21 cellular contexts compared by ENCODE assay signal in the genomic region with DNA sequence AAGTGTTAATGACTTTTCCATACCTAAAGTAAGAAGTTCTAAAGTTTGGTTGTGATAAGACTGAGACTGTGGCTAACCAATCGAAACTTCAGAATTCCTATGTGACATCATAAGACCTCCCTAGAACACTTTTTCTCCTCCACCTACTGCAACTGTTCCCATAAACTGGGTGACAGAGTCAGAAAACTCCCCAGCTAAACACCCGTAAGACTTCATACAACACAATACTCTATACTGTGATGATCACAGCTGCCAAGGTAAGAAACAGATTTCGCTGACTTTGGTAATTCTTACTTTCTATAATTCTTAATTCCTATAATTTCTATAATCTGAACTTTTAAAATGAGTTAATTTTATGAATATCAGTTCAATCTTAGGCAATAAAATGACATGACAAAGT. TPM values are rescaled to one million over a fixed set of nuclear protein-coding genes. Genes with fewer than 3 reads are reported as not detected.
DNase-seq lines count a peak whose midpoint lies in the region; ATAC-seq, FAIRE-seq and TF ChIP-seq lines count a peak whose summit lies in the region.
"Had no signal": no experiment of that assay in that cellular context is flagged by ENCODE, and none has a peak within 500 bp of the region (broad histone marks: within the 10 kb centered on the region; RNA-seq: fewer than 3 reads in every experiment).

Gene PLN (plus strand): TSS at position 161 of the 400 bp plus-strand sequence. CDS start 10,626 bp downstream, outside the sequence.

- H3K4me3 ChIP-seq in HepG2 (replicated peaks in 1 of 3; ENCODE audit: insufficient read depth in 1 of 3, low read depth in 2 of 3, low read length in 3 of 3) (no peak within 1 kb of the TSS), right lobe of liver (no peak within 1 kb of the TSS), heart left ventricle (peak within 1 kb of the TSS; percentile 27 to 64 (median 54)), aorta (ENCODE audit: low read length in 2 of 2) (peak within 1 kb of the TSS; percentile 86 to 90)
- H3K4me3 ChIP-seq: SJCRH30 had no signal

- H3K36me3 ChIP-seq in HepG2 (replicated peaks in 1 of 2; ENCODE audit: control insufficient read depth in 1 of 2, insufficient read depth in 2 of 2, low read length in 2 of 2): no peaks in the 10 kb centered on the region
- no peaks in the 10 kb centered on the region for H3K36me3 ChIP-seq in right lobe of liver
- peaks cover 0 to 29% (median 0%) of the 10 kb centered on the region in 9 donors for H3K36me3 ChIP-seq in heart left ventricle
- no peaks in the 10 kb centered on the region for H3K36me3 ChIP-seq in aorta (ENCODE audit: control insufficient read depth in 1 of 2, insufficient read depth in 2 of 2, low read length in 1 of 2)
- H3K36me3 ChIP-seq: adrenal gland, SJCRH30 had no signal

- TF ChIP-seq EP300 in HepG2 (IDR thresholded peaks at IDR 0.05; ENCODE audit: low read depth in 2 of 2, low read length in 2 of 2) (no peak), HepG2 (CRISPR knock-in tag; IDR thresholded peaks at IDR 0.05; ENCODE audit: borderline replicate concordance) (no peak)

- no peak within 1 kb of the TSS for H3K4me2 ChIP-seq in HepG2 (ENCODE audit: low read depth, low read length)

- CTCF ChIA-PET in HepG2 (lab: Yijun Ruan, JAX; ENCODE audit: low intra/inter-chr PET ratio, low total read pairs): no interaction called here

- H3K9me3 ChIP-seq in HepG2 (ENCODE audit: low read length) (no peaks in the 10 kb centered on the region), right lobe of liver (no peaks in the 10 kb centered on the region), heart left ventricle (no peaks in the 10 kb centered on the region), aorta (ENCODE audit: control insufficient read depth, low read length) (no peaks in the 10 kb centered on the region)
- H3K9me3 ChIP-seq: adrenal gland, SJCRH30 had no signal

- FAIRE-seq in HepG2 (lab: Jason Lieb, UNC): no peak
- FAIRE-seq: G401.6 had no signal

- TF ChIP-seq CTCF in HepG2 (CRISPR knock-in tag; IDR thresholded peaks at IDR 0.05) (no peak), right lobe of liver (IDR thresholded peaks at IDR 0.05) (no peak), heart left ventricle (IDR thresholded peaks at IDR 0.05) (no peak)

- intact Hi-C loops in HepG2 (cut with micrococcal nuclease; ENCODE audit: unreplicated experiment) (no loop called here), right lobe of liver (cut with DNase I) (no loop called here), heart left ventricle (cut with DNase I) (loop anchor here in 4 of 10 donors (5.0 kb wide), 2 partner anchors 36 to 176 kb away; no protein-coding TSS in a partner anchor), posterior vena cava (cut with DNase I) (no loop called here), aorta (cut with DNase I) (no loop called here)

- H3K27me3 ChIP-seq in HepG2 (ENCODE audit: control insufficient read depth in 1 of 2, insufficient read depth in 2 of 2, low read length in 2 of 2): no peaks in the 10 kb centered on the region
- no peaks in the 10 kb centered on the region for H3K27me3 ChIP-seq in right lobe of liver
- H3K27me3 ChIP-seq in heart left ventricle: no peaks in the 10 kb centered on the region
- H3K27me3 ChIP-seq in aorta (ENCODE audit: control insufficient read depth in 1 of 2, insufficient read depth in 2 of 2, low read length in 1 of 2): no peaks in the 10 kb centered on the region
- H3K27me3 ChIP-seq: adrenal gland, SJCRH30 had no signal

- no TSS peak for BruUV-seq in HepG2 (replicated peaks; lab: Mats Ljungman, UMichigan)

- no peaks in the 10 kb centered on the region for H4K20me1 ChIP-seq in HepG2 (ENCODE audit: insufficient read depth, low read length)

- POLR2A ChIA-PET in HepG2 (lab: Yijun Ruan, JAX): no interaction called here

- no peak within 1 kb of the TSS for H2AFZ ChIP-seq in HepG2 (ENCODE audit: low read length)

- no peak for DNase-seq in HepG2 (ENCODE audit: low spot score)
- no peak for DNase-seq in right lobe of liver
- DNase-seq in heart left ventricle: peak in 1 of 5 donors; percentile 30
- no peak for DNase-seq in posterior vena cava (ENCODE audit: low spot score)
- no peak for DNase-seq in aorta
- no peak for DNase-seq in stimulated activated CD4-positive, alpha-beta T cell treated with anti-CD3 and anti-CD28 coated beads, Interleukin-4, amount 100 ng/mL, for 24 hours
- DNase-seq in HK-2 (ENCODE audit: unreplicated experiment): no peak
- no peak for DNase-seq in AG20443 (ENCODE audit: low spot score)
- DNase-seq: activated CD4-positive, alpha-beta T cell treated with anti-CD3 and anti-CD28 coated beads, Interleukin-2, amount 50 U/mL, for 1 hour; activated T-cell treated with anti-CD3 and anti-CD28 coated beads, Interleukin-2, amount 50 U/mL, for 48 hours; adrenal gland; cortex of kidney; hippocampal formation; naive thymus-derived CD8-positive, alpha-beta T cell; NCI-H1105; NCI-H226; stimulated activated naive CD4-positive, alpha-beta T cell had no signal

- 6% methylated on average over 3 of the region's 3 CpGs for WGBS in HepG2 (ENCODE audit: low lambda C conversion rate)
- WGBS in right lobe of liver (ENCODE audit: insufficient coverage, low coverage, low lambda C conversion rate, missing lambda C conversion rate): 93% methylated on average over 3 of the region's 3 CpGs
- 49 to 64% (median 57%) methylated on average over 3 of the region's 3 CpGs for WGBS in heart left ventricle, 4 donors
- 3 to 7% methylated on average over 3 of the region's 3 CpGs for WGBS in aorta, 2 donors

- H3K79me2 ChIP-seq in HepG2 (ENCODE audit: insufficient read depth, low read length): no peaks in the 10 kb centered on the region

- in situ Hi-C loops in HepG2 (cut with HindIII; ENCODE audit: extremely low pct_ligation_motif_present, low pct_unique_long_range_greater_than_20kb): no loop called here

- TF ChIP-seq POLR2A in HepG2 (IDR thresholded peaks at IDR 0.05; ENCODE audit: insufficient read depth in 1 of 2, low read depth in 2 of 2, low read length in 2 of 2) (no peak), right lobe of liver (IDR thresholded peaks at IDR 0.05) (no peak), heart left ventricle (IDR thresholded peaks at IDR 0.05) (peak in 1 of 2 donors; percentile 75)

- H3K9ac ChIP-seq in HepG2 (ENCODE audit: insufficient read depth, low read depth, low read length): no peak within 1 kb of the TSS

- ATAC-seq in HepG2: no peak
- no peak for ATAC-seq in right lobe of liver
- ATAC-seq in heart left ventricle: peak; percentile 89 to 93 (median 90)
- peak; percentile 85 for ATAC-seq in aorta (ENCODE audit: low FRiP score)
- ATAC-seq: naive thymus-derived CD8-positive, alpha-beta T cell had no signal

- H3K4me1 ChIP-seq in HepG2 (ENCODE audit: insufficient read depth, low read length) (no peaks in the 10 kb centered on the region), right lobe of liver (no peaks in the 10 kb centered on the region), heart left ventricle (peaks cover 0 to 37% (median 6%) of the 10 kb centered on the region in 12 donors), aorta (ENCODE audit: control insufficient read depth in 1 of 2, insufficient read depth in 2 of 2, low read length in 2 of 2) (no peaks in the 10 kb centered on the region)

- H3K27ac ChIP-seq in HepG2 (ENCODE audit: extremely low read length, insufficient read depth, low read length): no peak within 1 kb of the TSS
- H3K27ac ChIP-seq in right lobe of liver: no peak within 1 kb of the TSS
- peak within 1 kb of the TSS; percentile 34 to 87 (median 82) for H3K27ac ChIP-seq in heart left ventricle
- H3K27ac ChIP-seq in aorta (ENCODE audit: low read depth in 1 of 2, low read length in 2 of 2): no peak within 1 kb of the TSS
- H3K27ac ChIP-seq: adrenal gland, epithelial cell of prostate, SJCRH30 had no signal

- no peak for TF ChIP-seq RAD21 in HepG2 (CRISPR knock-in tag; IDR thresholded peaks at IDR 0.05)

TF ChIP-seq in HepG2, 621 proteins besides CTCF, POLR2A, EP300 and RAD21 (continues in another document):
- TF ChIP-seq ZNF136 (CRISPR knock-in tag; IDR thresholded peaks at IDR 0.05; ENCODE audit: low read depth): no peak
- TF ChIP-seq PHF20 (CRISPR knock-in tag; IDR thresholded peaks at IDR 0.05): no peak
- peak; percentile 67; the same call in 1 of the 2 replicates for TF ChIP-seq MAFF (IDR thresholded peaks at IDR 0.05; ENCODE audit: low read depth, low read length)
- TF ChIP-seq HNRNPLL (IDR thresholded peaks at IDR 0.05; ENCODE audit: low read depth, low read length, poor library complexity, severe bottlenecking): no peak
- TF ChIP-seq NR2F1 (CRISPR knock-in tag; IDR thresholded peaks at IDR 0.05): no peak

RNA-seq across cellular contexts. Expression of gene PLN, which starts in this region (rescaled TPM):
- total RNA-seq in HepG2 (2016; rRNA removed; fragmentation: Illumina TruSeq; extraction: Trizol) (not detected in 2 replicates), right lobe of liver (under 1 TPM in 4 of 6 experiments, not detected in 2; 0.12 to 0.25 (median 0.20) TPM), heart left ventricle (1,000 to 10,000 TPM; 1,105 to 3,015 (median 1,923) TPM), posterior vena cava (100 to 1,000 TPM; 234 to 277 TPM), aorta (100 to 1,000 TPM; 232 to 587 TPM)
- not detected in 2 replicates for total RNA-seq in HepG2 (2016; cell fraction: cytosol; rRNA removed; fragmentation: Illumina TruSeq; extraction: Trizol; ENCODE audit: low read depth)
- total RNA-seq in HepG2 (2016; cell fraction: insoluble cytoplasmic fraction; rRNA removed; fragmentation: Illumina TruSeq; extraction: Trizol): not detected in 2 replicates
- not detected in 2 replicates for total RNA-seq in HepG2 (2016; cell fraction: membrane; rRNA removed; fragmentation: Illumina TruSeq; extraction: Trizol)
- not detected in 2 replicates for total RNA-seq in HepG2 (2016; cell fraction: nucleus; rRNA removed; fragmentation: Illumina TruSeq; extraction: Trizol)
- polyA plus RNA-seq in HepG2 (2011; rRNA removed) (not detected in 2 replicates), heart left ventricle (1,000 to 10,000 TPM in 1 of 2 donors, 100 to 1,000 TPM in 1; 974 to 1,338 TPM), aorta (100 to 1,000 TPM; 539 to 955 TPM)
- polyA plus RNA-seq in HepG2 (2011; cell fraction: cytosol; rRNA removed): not detected in 2 replicates
- not detected in 2 replicates for polyA plus RNA-seq in HepG2 (2011; cell fraction: nucleus; rRNA removed)
- polyA plus RNA-seq in HepG2 (2012): not detected in 2 replicates
- not detected in 2 replicates for polyA plus RNA-seq in HepG2 (2016; cell fraction: cytosol; fragmentation: Illumina TruSeq; extraction: Trizol; ENCODE audit: low read depth)
- polyA plus RNA-seq in HepG2 (2016; cell fraction: insoluble cytoplasmic fraction; fragmentation: Illumina TruSeq; extraction: Trizol; ENCODE audit: low read depth): not detected in 2 replicates
- polyA plus RNA-seq in HepG2 (2016; cell fraction: membrane; fragmentation: Illumina TruSeq; extraction: Trizol; ENCODE audit: low read depth): not detected in 2 replicates
- not detected in 2 replicates for polyA plus RNA-seq in HepG2 (2016; cell fraction: nucleus; fragmentation: Illumina TruSeq; extraction: Trizol; ENCODE audit: insufficient read depth, low read depth)
- polyA minus RNA-seq in HepG2 (2011; rRNA and poly(A)+ RNA removed; ENCODE audit: low replicate concordance): not detected in 2 replicates
- not detected in 2 replicates for polyA minus RNA-seq in HepG2 (2011; cell fraction: cytosol; rRNA and poly(A)+ RNA removed)
- not detected in 2 replicates for polyA minus RNA-seq in HepG2 (2011; cell fraction: nucleus; rRNA and poly(A)+ RNA removed)
- total RNA-seq: A673; naive thymus-derived CD8-positive, alpha-beta T cell had no signal

Comparison
In these comparisons a context has a peak if more than half of its experiments do, and no peak if none do; other contexts are left out.
1. RNA of gene PLN (total RNA-seq): 1,105 to 3,015 TPM in heart left ventricle, 232 to 587 TPM in aorta and 234 to 277 TPM in posterior vena cava; 0.12 to 0.25 TPM in right lobe of liver and not detected in HepG2; every median in the first group is over 100 times any median in the second.
2. RNA of gene PLN (polyA plus RNA-seq): 974 to 1,338 TPM in heart left ventricle and 539 to 955 TPM in aorta; not detected in HepG2; every median in the first group is over 100 times any median in the second.
3. ATAC-seq: peak in heart left ventricle (4 of 4) and aorta (single experiment); none in HepG2 (single experiment) and right lobe of liver (0 of 4).
4. H3K27ac ChIP-seq: peak in heart left ventricle (12 of 12); none in HepG2 (single experiment), right lobe of liver (0 of 3) and aorta (0 of 2).
5. H3K4me3 ChIP-seq: peak in heart left ventricle (12 of 12) and aorta (2 of 2); none in HepG2 (0 of 3) and right lobe of liver (0 of 3).